12 cellular contexts compared by ENCODE assay signal in the genomic region with DNA sequence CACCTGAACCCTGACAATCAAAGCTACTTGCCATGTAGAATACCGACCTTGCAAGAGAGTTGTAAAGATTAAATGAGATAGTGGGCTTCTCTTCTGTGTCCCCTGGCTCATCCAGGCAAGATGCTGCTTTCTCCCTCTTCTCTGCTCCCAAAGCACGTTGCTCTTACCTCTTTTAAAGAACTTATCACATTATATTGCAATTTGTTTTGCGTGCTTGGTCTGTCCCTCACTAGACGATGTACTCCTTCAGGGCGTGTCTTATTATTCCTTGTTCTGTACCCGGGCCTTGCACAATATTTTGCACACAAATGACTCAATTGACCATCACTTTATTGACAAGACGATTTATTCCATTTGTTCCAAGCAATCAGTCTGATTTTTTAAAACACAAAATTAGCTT. TPM values are rescaled to one million over a fixed set of nuclear protein-coding genes. Genes with fewer than 3 reads are reported as not detected.
DNase-seq lines count a peak whose midpoint lies in the region; ATAC-seq and TF ChIP-seq lines count a peak whose summit lies in the region.
"Had no signal": no experiment of that assay in that cellular context is flagged by ENCODE, and none has a peak within 500 bp of the region (broad histone marks: within the 10 kb centered on the region; RNA-seq: fewer than 3 reads in every experiment).

No MANE protein-coding gene starts in this region.

- no peaks in the 10 kb centered on the region for H3K79me2 ChIP-seq in PC-3 (ENCODE audit: low read length)

- H3K9me3 ChIP-seq in PC-3 (ENCODE audit: low read length) (no peaks in the 10 kb centered on the region), mucosa of descending colon (no peaks in the 10 kb centered on the region), tibial artery (no peaks in the 10 kb centered on the region)
- H3K9me3 ChIP-seq in CD4-positive, alpha-beta memory T cell (ENCODE audit: control insufficient read depth in 1 of 2, low read length in 2 of 2) = no peaks in the 10 kb centered on the region

- H3K4me3 Mint-ChIP-seq in CD4-positive, alpha-beta memory T cell = no peak overlapping the region
- H3K4me3 Mint-ChIP-seq: activated naive CD8-positive, alpha-beta T cell treated with anti-CD3 and anti-CD28 coated beads, Interleukin-2, amount 10 ng/mL, durations not matched to agents 7 days and 5 days; naive B cell had no signal

- BruUV-seq in PC-3 (replicated peaks; lab: Mats Ljungman, UMichigan) = no TSS peak

- H3K27ac ChIP-seq in PC-3 (ENCODE audit: low read length) (no peak overlapping the region), tibial artery (peak overlapping the region in 1 of 2 donors; percentile 55)
- H3K27ac ChIP-seq in CD4-positive, alpha-beta memory T cell (ENCODE audit: low read depth, low read length) = no peak overlapping the region

- CTCF ChIA-PET in PC-3 (lab: Charles Lee) = no interaction called here
- CTCF ChIA-PET in CD4-positive, alpha-beta memory T cell (lab: Charles Lee; ENCODE audit: partially characterized antibody) = no interaction called here

- no peaks in the 10 kb centered on the region for H3K27me3 Mint-ChIP-seq in CD4-positive, alpha-beta memory T cell
- H3K27me3 Mint-ChIP-seq: activated naive CD8-positive, alpha-beta T cell treated with anti-CD3 and anti-CD28 coated beads, Interleukin-2, amount 10 ng/mL, durations not matched to agents 7 days and 5 days; naive B cell had no signal

- H3K9me2 ChIP-seq in PC-3 (replicated peaks; ENCODE audit: low read length) = no peaks in the 10 kb centered on the region

- no peak overlapping the region for H3K4me3 ChIP-seq in PC-3 (ENCODE audit: low read length)
- no peak overlapping the region for H3K4me3 ChIP-seq in mucosa of descending colon
- peak overlapping the region; percentile 37 to 47 for H3K4me3 ChIP-seq in tibial artery
- H3K4me3 ChIP-seq in CD4-positive, alpha-beta memory T cell (ENCODE audit: low read length in 2 of 2) = no peak overlapping the region

- no peaks in the 10 kb centered on the region for H3K9me3 Mint-ChIP-seq in CD4-positive, alpha-beta memory T cell
- H3K9me3 Mint-ChIP-seq: activated naive CD8-positive, alpha-beta T cell treated with anti-CD3 and anti-CD28 coated beads, Interleukin-2, amount 10 ng/mL, durations not matched to agents 7 days and 5 days; naive B cell had no signal

- intact Hi-C loops in PC-3 (cut with micrococcal nuclease) (loop anchor here (5.0 kb wide), 3 partner anchors 63 to 202 kb away; partner anchors contain the start of gene LUM), mucosa of descending colon (cut with DNase I, micrococcal nuclease) (loop anchor here (5.0 to 10.0 kb wide), 2 partner anchors 143 to 145 kb away; no protein-coding TSS in a partner anchor), tibial artery (cut with DNase I; ENCODE audit: low total_unique reads) (loop anchor here (5.0 kb wide), 1 partner anchor 148 kb away; no protein-coding TSS in a partner anchor)
- intact Hi-C loops in CD4-positive, alpha-beta memory T cell (cut with micrococcal nuclease) = no loop called here

- no peak overlapping the region for H3K4me2 ChIP-seq in PC-3 (ENCODE audit: low read length)

- no peak overlapping the region for H3K27ac Mint-ChIP-seq in CD4-positive, alpha-beta memory T cell
- H3K27ac Mint-ChIP-seq: activated naive CD8-positive, alpha-beta T cell treated with anti-CD3 and anti-CD28 coated beads, Interleukin-2, amount 10 ng/mL, durations not matched to agents 7 days and 5 days; naive B cell had no signal

- TF ChIP-seq CTCF in PC-3 (conservative IDR thresholded peaks at IDR 0.05; ENCODE audit: low read depth, low read length) (no peak), mucosa of descending colon (IDR thresholded peaks at IDR 0.05) (no peak), tibial artery (IDR thresholded peaks at IDR 0.05) (no peak)

- ATAC-seq in PC-3 = no peak
- ATAC-seq in mucosa of descending colon = peak; percentile 20
- no peak for ATAC-seq in GM21528 (IDR thresholded peaks at IDR 0.05; ENCODE audit: low FRiP score, unreplicated experiment)
- ATAC-seq in left lobe of liver = no peak

- H3F3A ChIP-seq in PC-3 (ENCODE audit: low read length, unreplicated experiment) = no peaks in the 10 kb centered on the region

- no peaks in the 10 kb centered on the region for H4K20me1 ChIP-seq in PC-3 (ENCODE audit: low read length)

- DNase-seq in PC-3 (peak; percentile 9), fibroblast of gingiva (ENCODE audit: low read depth) (peak; percentile 62), mucosa of descending colon (no peak), tibial artery (peak in 1 of 2 donors; percentile 39), NCI-H526 treated with DMSO at 0.1 percent for 48 hours (lab: John Stamatoyannopoulos, UW) (no peak), left lobe of liver (ENCODE audit: low spot score) (no peak)
- no peak for DNase-seq in CD4-positive, alpha-beta memory T cell
- DNase-seq: activated naive CD8-positive, alpha-beta T cell treated with anti-CD3 and anti-CD28 coated beads, Interleukin-2, amount 10 ng/mL, durations not matched to agents 7 days and 5 days; effector CD8-positive, alpha-beta T cell; naive B cell had no signal

- H3K27me3 ChIP-seq in PC-3 (ENCODE audit: low read length) (peaks cover 3% of the 10 kb centered on the region; the same call in 1 of the 2 replicates), tibial artery (no peaks in the 10 kb centered on the region)
- no peaks in the 10 kb centered on the region for H3K27me3 ChIP-seq in CD4-positive, alpha-beta memory T cell (ENCODE audit: insufficient read depth, low read length)

- H3K4me1 ChIP-seq in PC-3 (ENCODE audit: insufficient read depth, low read length) (no peaks in the 10 kb centered on the region), mucosa of descending colon (ENCODE audit: low read depth) (no peaks in the 10 kb centered on the region), tibial artery (peaks cover 0 to 21% (median 4%) of the 10 kb centered on the region in 4 donors)
- H3K4me1 ChIP-seq in CD4-positive, alpha-beta memory T cell (ENCODE audit: insufficient read depth, low read length) = no peaks in the 10 kb centered on the region

- no peak overlapping the region for H2AFZ ChIP-seq in PC-3 (ENCODE audit: low read length)

- H3K36me3 ChIP-seq in PC-3 (ENCODE audit: low read depth, low read length) (no peaks in the 10 kb centered on the region), mucosa of descending colon (ENCODE audit: low read depth) (no peaks in the 10 kb centered on the region), tibial artery (no peaks in the 10 kb centered on the region)
- no peaks in the 10 kb centered on the region for H3K36me3 ChIP-seq in CD4-positive, alpha-beta memory T cell (ENCODE audit: insufficient read depth, low read length)

- H3K9ac ChIP-seq in PC-3 (ENCODE audit: low read length) = no peak overlapping the region

- peaks cover 0 to 4% (median 0%) of the 10 kb centered on the region in 4 donors for H3K4me1 Mint-ChIP-seq in CD4-positive, alpha-beta memory T cell
- H3K4me1 Mint-ChIP-seq: activated naive CD8-positive, alpha-beta T cell treated with anti-CD3 and anti-CD28 coated beads, Interleukin-2, amount 10 ng/mL, durations not matched to agents 7 days and 5 days; naive B cell had no signal

- POLR2A ChIA-PET in PC-3 (lab: Charles Lee; ENCODE audit: unreplicated experiment) = no interaction called here
- POLR2A ChIA-PET in CD4-positive, alpha-beta memory T cell (lab: Charles Lee; ENCODE audit: partially characterized antibody) = no interaction called here

- no peaks in the 10 kb centered on the region for H3K36me3 Mint-ChIP-seq in CD4-positive, alpha-beta memory T cell
- H3K36me3 Mint-ChIP-seq: activated naive CD8-positive, alpha-beta T cell treated with anti-CD3 and anti-CD28 coated beads, Interleukin-2, amount 10 ng/mL, durations not matched to agents 7 days and 5 days; naive B cell had no signal

RNA-seq across cellular contexts. Expression of gene DCN, which starts 3.3 kb away (rescaled TPM):
- total RNA-seq in PC-3 (2014; rRNA removed) = not detected in 2 replicates
- total RNA-seq in mucosa of descending colon = 100 to 1,000 TPM in 2 of 3 donors, 10 to 100 TPM in 1; 91.0 to 705 (median 315) TPM
- not detected for total RNA-seq in CD4-positive, alpha-beta memory T cell
- polyA plus RNA-seq in CD4-positive, alpha-beta memory T cell = not detected
- total RNA-seq in left lobe of liver = 108 TPM
- total RNA-seq: activated naive CD8-positive, alpha-beta T cell treated with anti-CD3 and anti-CD28 coated beads, Interleukin-2, amount 10 ng/mL, durations not matched to agents 7 days and 5 days; T-helper 2 cell treated with Interferon-gamma antibody and Interleukin-4, amounts not matched to agents 100 ng/mL and 5 ng/mL, for 36 hours had no signal

Comparison
In these comparisons a context has a peak if more than half of its experiments do, and no peak if none do; other contexts are left out.
1. DNase-seq: peak in PC-3 (single experiment) and fibroblast of gingiva (single experiment); none in mucosa of descending colon (0 of 3), NCI-H526 treated with DMSO at 0.1 percent for 48 hours (single experiment), CD4-positive, alpha-beta memory T cell (0 of 5) and left lobe of liver (single experiment).
2. H3K4me3 ChIP-seq: peak in tibial artery (2 of 2); none in PC-3 (single experiment), mucosa of descending colon (single experiment) and CD4-positive, alpha-beta memory T cell (0 of 2).
3. RNA of gene DCN, which starts 3.3 kb away (total RNA-seq): 91.0 to 705 TPM in mucosa of descending colon and 108 TPM in left lobe of liver (single experiment); not detected in PC-3 and not detected in CD4-positive, alpha-beta memory T cell; every median in the first group is over 10 times any median in the second.